Comparison of ENCODE assay signal across 1 cellular context in genomic region chr17:13067629-13068303, GRCh38.
TF ChIP-seq lines count a peak whose summit lies in the region.

No MANE protein-coding gene starts in this region.

TF ChIP-seq in H1, 55 proteins besides CTCF, POLR2A, EP300 and RAD21:
- TF ChIP-seq ATF2 (IDR thresholded peaks at IDR 0.05; ENCODE audit: low read length) (no peak), EGR1 (IDR thresholded peaks at IDR 0.05; ENCODE audit: borderline replicate concordance, low read depth, low read length) (no peak), CHD2 (IDR thresholded peaks at IDR 0.05; ENCODE audit: low read length) (no peak), KDM4A (IDR thresholded peaks at IDR 0.05; ENCODE audit: low read depth, low read length, severe bottlenecking) (no peak), TBP (IDR thresholded peaks at IDR 0.05; ENCODE audit: low read depth, low read length) (no peak), HDAC6 (IDR thresholded peaks at IDR 0.05; ENCODE audit: low read depth, low read length) (no peak), POLR2AphosphoS5 (IDR thresholded peaks at IDR 0.05; ENCODE audit: low read depth, low read length) (no peak), CBX5 (IDR thresholded peaks at IDR 0.05; ENCODE audit: low read depth, low read length) (no peak), FOSL1 (IDR thresholded peaks at IDR 0.05; ENCODE audit: insufficient read depth, low read depth, low read length) (no peak), BCL11A (IDR thresholded peaks at IDR 0.05; ENCODE audit: low read depth in 2 of 2, low read length in 2 of 2) (no peak), ATF3 (IDR thresholded peaks at IDR 0.05; ENCODE audit: insufficient read depth, low read depth, low read length) (no peak), SP1 (IDR thresholded peaks at IDR 0.05; ENCODE audit: low read depth, low read length) (no peak)
